In the genomic region with DNA sequence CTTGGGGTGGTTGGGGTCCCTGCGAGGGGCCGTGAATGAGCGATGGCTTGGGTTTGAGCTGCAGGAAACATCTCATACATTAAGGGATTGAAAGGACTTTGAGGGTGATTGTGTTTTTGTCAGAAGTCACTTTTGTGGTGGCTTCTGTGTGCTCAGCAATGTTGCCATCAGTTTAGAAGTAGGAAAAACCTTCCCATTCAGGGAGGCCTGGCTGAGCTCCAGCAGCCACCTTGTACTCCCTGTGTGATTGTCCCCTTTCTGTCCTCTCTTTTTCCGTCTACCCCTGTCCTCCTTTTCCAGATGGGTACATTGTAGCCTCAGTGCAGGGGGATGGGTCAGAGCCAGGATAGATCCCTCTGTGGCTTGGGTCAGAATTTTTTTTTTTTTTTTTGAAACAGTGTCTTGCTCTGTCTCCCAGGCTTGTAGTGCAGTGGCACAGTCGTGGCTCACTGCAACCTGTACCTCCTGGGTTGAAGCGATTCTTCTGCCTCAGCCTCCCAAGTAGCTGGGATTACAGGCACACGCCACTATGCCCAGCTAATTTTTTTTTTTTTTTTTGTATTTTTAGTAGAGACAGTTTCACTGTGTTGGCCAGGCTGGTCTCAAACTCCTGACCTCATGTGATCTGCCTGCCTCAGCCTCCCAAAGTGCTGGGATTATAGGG, we compare ENCODE assay signal across 8 cellular contexts. TPM values are rescaled to one million over a fixed set of nuclear protein-coding genes. Genes with fewer than 3 reads are reported as not detected.
DNase-seq lines count a peak whose midpoint lies in the region; ATAC-seq, FAIRE-seq and TF ChIP-seq lines count a peak whose summit lies in the region.
"Not testable (repeated sequence)": the region's sequence is repeated elsewhere in the genome, so short reads cannot be mapped to it uniquely, and the experiment has no call there.

No MANE protein-coding gene starts in this region.

- not testable (repeated sequence) for H3K23me2 ChIP-seq in H1 (ENCODE audit: low read depth, low read length)

- H3K27me3 ChIP-seq in CD4-positive, alpha-beta memory T cell (ENCODE audit: insufficient read depth, low read length); H1 (replicated peaks in 1 of 4; ENCODE audit: control insufficient read depth in 3 of 4, extremely low read depth in 1 of 4, insufficient read depth in 3 of 4, low read length in 3 of 4); neutrophil; subcutaneous abdominal adipose tissue (ENCODE audit: control insufficient read depth in 5 of 5, insufficient read depth in 4 of 5, low read length in 5 of 5): not testable (repeated sequence)

- H3K27ac ChIP-seq in CD4-positive, alpha-beta memory T cell (ENCODE audit: low read depth, low read length); H1 (ENCODE audit: low read depth, low read length); subcutaneous abdominal adipose tissue (ENCODE audit: low read depth, low read length): not testable (repeated sequence)
- peak overlapping the region; percentile 93 for H3K27ac ChIP-seq in neutrophil

- not testable (repeated sequence) for H3K14ac ChIP-seq in H1 (ENCODE audit: insufficient read length)

- H3K4me2 ChIP-seq in H1 (ENCODE audit: insufficient read depth in 1 of 2, low read depth in 2 of 2, low read length in 2 of 2), result peak overlapping the region; percentile 58 to 78; a peak in 3 of 4 replicates

- ATAC-seq in T-cell (replicated peaks in 1 of 4); activated naive CD8-positive, alpha-beta T cell treated with anti-CD3 and anti-CD28 coated beads, Interleukin-2, amount 10 ng/mL, durations not matched to agents 7 days and 5 days (ENCODE audit: low read depth): not testable (repeated sequence)

- TF ChIP-seq RAD21 in H1 (IDR thresholded peaks at IDR 0.05 in 1 of 2, conservative IDR thresholded peaks at IDR 0.05 in 1 of 2; ENCODE audit: low read depth in 2 of 2, low read length in 2 of 2), result not testable (repeated sequence)

- not testable (repeated sequence) for H2BK20ac ChIP-seq in H1 (ENCODE audit: low read length)

- peak overlapping the region in 1 of 4 experiments; percentile 76; a peak in 4 of 7 replicates for H3K9ac ChIP-seq in H1 (replicated peaks in 1 of 4; ENCODE audit: extremely low read depth in 1 of 4, low read depth in 3 of 4, low read length in 3 of 4)
- H3K9ac ChIP-seq in subcutaneous abdominal adipose tissue (ENCODE audit: low read length in 5 of 5), result peak overlapping the region in 4 of 5 donors; percentile 88 to 94 (median 92)

- H3K9me3 Mint-ChIP-seq in CD4-positive, alpha-beta memory T cell; T-cell; activated naive CD8-positive, alpha-beta T cell treated with anti-CD3 and anti-CD28 coated beads, Interleukin-2, amount 10 ng/mL, durations not matched to agents 7 days and 5 days; immature natural killer cell: not testable (repeated sequence)

- not testable (repeated sequence) for H4K20me1 ChIP-seq in H1 (replicated peaks in 1 of 2; ENCODE audit: control insufficient read depth in 1 of 2, insufficient read depth in 2 of 2, low read length in 2 of 2)

- not testable (repeated sequence) for H3K23ac ChIP-seq in H1 (ENCODE audit: insufficient read length)

- not testable (repeated sequence) for H4K5ac ChIP-seq in H1 (ENCODE audit: insufficient read length, low read depth, low read length)

- peak overlapping the region in 1 of 2 donors; percentile 64 for H3K4me3 ChIP-seq in CD4-positive, alpha-beta memory T cell (ENCODE audit: low read length in 2 of 2)
- peak overlapping the region; percentile 94; the same call in 1 of the 2 replicates for H3K4me3 ChIP-seq in Jurkat, Clone E6-1 (ENCODE audit: low read length)
- H3K4me3 ChIP-seq in H1 (ENCODE audit: extremely low read depth in 1 of 4, insufficient read depth in 2 of 4, low read depth in 3 of 4, low read length in 4 of 4) (peak overlapping the region; percentile 60 to 91 (median 82); a peak in 6 of 8 replicates), neutrophil (ENCODE audit: low read depth in 1 of 2, low read length in 1 of 2) (peak overlapping the region; percentile 80 to 100), subcutaneous abdominal adipose tissue (ENCODE audit: low read depth in 1 of 5, low read length in 5 of 5) (peak overlapping the region; percentile 92 to 98 (median 94))

- FAIRE-seq in H1 (lab: Jason Lieb, UNC), result not testable (repeated sequence)

- CTCF ChIA-PET in CD4-positive, alpha-beta memory T cell (lab: Charles Lee; ENCODE audit: partially characterized antibody), result interaction anchor here (0.6 to 1.0 kb wide), 4 partner anchors 27 to 102 kb away, joined by 3 to 4 read pairs (median 3); partner anchors contain the start of gene PTOV1
- CTCF ChIA-PET in T-cell (lab: Charles Lee) (interaction anchor here (0.7 kb wide), 2 partner anchors 53 to 228 kb away, joined by 3 to 4 read pairs; no protein-coding TSS in a partner anchor), H1 (lab: Charles Lee; ENCODE audit: partially characterized antibody) (interaction anchor here (0.6 to 1.8 kb wide), 7 partner anchors 10 to 273 kb away, joined by 3 to 5 read pairs (median 3); no protein-coding TSS in a partner anchor)

- H3K9me3 ChIP-seq in CD4-positive, alpha-beta memory T cell (ENCODE audit: control insufficient read depth in 1 of 2, low read length in 2 of 2); H1 (ENCODE audit: insufficient read depth in 2 of 2, low read depth in 1 of 2, low read length in 1 of 2); neutrophil; subcutaneous abdominal adipose tissue (ENCODE audit: control insufficient read depth in 5 of 5, low read length in 5 of 5): not testable (repeated sequence)

- H3K56ac ChIP-seq in H1 (replicated peaks; ENCODE audit: insufficient read length, low read depth, low read length), result not testable (repeated sequence)

- not testable (repeated sequence) for H2BK12ac ChIP-seq in H1 (ENCODE audit: low read depth, low read length)

- TF ChIP-seq POLR2A in H1 (IDR thresholded peaks at IDR 0.05; ENCODE audit: control extremely low read depth in 1 of 2, low read depth in 2 of 2, low read length in 2 of 2), result not testable (repeated sequence)

- not testable (repeated sequence) for H3K18ac ChIP-seq in H1 (ENCODE audit: extremely low read depth, low read length)

- not testable (repeated sequence) for H3K4ac ChIP-seq in H1 (replicated peaks; ENCODE audit: insufficient read length, low read depth, low read length)

- peaks cover 5 to 30% of the 10 kb centered on the region in 2 donors for H3K36me3 Mint-ChIP-seq in CD4-positive, alpha-beta memory T cell
- H3K36me3 Mint-ChIP-seq in T-cell; activated naive CD8-positive, alpha-beta T cell treated with anti-CD3 and anti-CD28 coated beads, Interleukin-2, amount 10 ng/mL, durations not matched to agents 7 days and 5 days; immature natural killer cell: not testable (repeated sequence)

- not testable (repeated sequence) for H2AFZ ChIP-seq in H1 (ENCODE audit: low read length)

- WGBS in H1 (ENCODE audit: extremely low coverage in 1 of 2, insufficient coverage in 1 of 2, insufficient read length in 1 of 2, insufficient replicate concordance in 2 of 2, low coverage in 1 of 2, low lambda C conversion rate in 2 of 2, missing lambda C conversion rate in 1 of 2), 2 experiments, result 71% methylated on average over 7 of the region's 7 CpGs; no CpG with 5 or more reads in 1 of the 2 experiments

- intact Hi-C loops in CD4-positive, alpha-beta memory T cell (cut with micrococcal nuclease), result loop anchor here (2.0 to 5.0 kb wide), 2 partner anchors 109 to 208 kb away; partner anchors contain the start of genes ATF5, NUP62, VRK3 and ZNF473

- H3K79me2 ChIP-seq in H1 (ENCODE audit: control insufficient read depth in 1 of 2, insufficient read depth in 2 of 2, low read length in 2 of 2), result peaks cover 0 to 30% of the 10 kb centered on the region in 2 experiments; a peak in 3 of 4 replicates

- POLR2A ChIA-PET in CD4-positive, alpha-beta memory T cell (lab: Charles Lee; ENCODE audit: partially characterized antibody), result interaction anchor here (1.6 to 4.3 kb wide), 4 partner anchors 10 to 71 kb away, joined by 5 to 46 read pairs (median 26); partner anchors contain the start of genes AKT1S1, PTOV1 and TBC1D17
- POLR2A ChIA-PET in T-cell (lab: Charles Lee) (interaction anchor here (0.7 to 0.8 kb wide), 3 partner anchors 32 to 488 kb away, joined by 3 to 5 read pairs (median 4); no protein-coding TSS in a partner anchor), H1 (lab: Charles Lee; ENCODE audit: partially characterized antibody) (interaction anchor here (0.6 to 2.1 kb wide), 17 partner anchors 9 to 615 kb away, joined by 3 to 19 read pairs (median 3); partner anchors contain the start of genes AKT1S1, PTOV1 and TBC1D17)
- POLR2A ChIA-PET in activated naive CD8-positive, alpha-beta T cell treated with anti-CD3 and anti-CD28 coated beads, Interleukin-2, amount 10 ng/mL, durations not matched to agents 7 days and 5 days (lab: Charles Lee), result interaction anchor here (0.6 to 2.6 kb wide), 5 partner anchors 11 to 103 kb away, joined by 3 to 23 read pairs (median 3); partner anchors contain the start of gene PTOV1

- peak overlapping the region; percentile 89 to 99 (median 99) for H3K4me3 Mint-ChIP-seq in CD4-positive, alpha-beta memory T cell
- H3K4me3 Mint-ChIP-seq in T-cell, result peak overlapping the region; percentile 98 to 99 (median 99)
- peak overlapping the region; percentile 97 for H3K4me3 Mint-ChIP-seq in activated naive CD8-positive, alpha-beta T cell treated with anti-CD3 and anti-CD28 coated beads, Interleukin-2, amount 10 ng/mL, durations not matched to agents 7 days and 5 days
- peak overlapping the region; percentile 96 to 99 (median 98) for H3K4me3 Mint-ChIP-seq in immature natural killer cell

- H3K36me3 ChIP-seq in CD4-positive, alpha-beta memory T cell (ENCODE audit: insufficient read depth, low read length), result peaks cover 18% of the 10 kb centered on the region
- H3K36me3 ChIP-seq in H1 (ENCODE audit: control insufficient read depth in 2 of 4, insufficient read depth in 4 of 4, low read length in 3 of 4), result peaks cover 0 to 13% (median 4%) of the 10 kb centered on the region in 4 experiments; a peak in 5 of 8 replicates
- H3K36me3 ChIP-seq in neutrophil, result peaks cover 28% of the 10 kb centered on the region
- H3K36me3 ChIP-seq in subcutaneous abdominal adipose tissue (ENCODE audit: control insufficient read depth in 5 of 5, insufficient read depth in 5 of 5, low read length in 5 of 5), result peaks cover 0 to 18% (median 17%) of the 10 kb centered on the region in 5 donors

- H2BK120ac ChIP-seq in H1 (replicated peaks; ENCODE audit: low read depth, low read length), result not testable (repeated sequence)

- H2AK5ac ChIP-seq in H1 (ENCODE audit: low read depth, low read length), result not testable (repeated sequence)

- peaks cover 11% of the 10 kb centered on the region for H3K79me1 ChIP-seq in H1 (ENCODE audit: low read depth, low read length)

- peaks cover 17 to 42% (median 29%) of the 10 kb centered on the region in 4 donors for H3K4me1 Mint-ChIP-seq in CD4-positive, alpha-beta memory T cell
- H3K4me1 Mint-ChIP-seq in T-cell (peaks cover 32 to 33% (median 33%) of the 10 kb centered on the region in 3 donors), immature natural killer cell (peaks cover 24 to 35% of the 10 kb centered on the region in 2 donors)
- H3K4me1 Mint-ChIP-seq in activated naive CD8-positive, alpha-beta T cell treated with anti-CD3 and anti-CD28 coated beads, Interleukin-2, amount 10 ng/mL, durations not matched to agents 7 days and 5 days, result peaks cover 18% of the 10 kb centered on the region

- H2BK5ac ChIP-seq in H1 (ENCODE audit: low read depth, low read length), result not testable (repeated sequence)

- not testable (repeated sequence) for H3K27me3 Mint-ChIP-seq in CD4-positive, alpha-beta memory T cell; T-cell; activated naive CD8-positive, alpha-beta T cell treated with anti-CD3 and anti-CD28 coated beads, Interleukin-2, amount 10 ng/mL, durations not matched to agents 7 days and 5 days
- peaks cover 14 to 20% (median 16%) of the 10 kb centered on the region in 3 donors for H3K27me3 Mint-ChIP-seq in immature natural killer cell (ENCODE audit: low read depth in 3 of 3)

- not testable (repeated sequence) for TF ChIP-seq EP300 in H1 (IDR thresholded peaks at IDR 0.05; ENCODE audit: borderline replicate concordance in 1 of 2, low read depth in 2 of 2, low read length in 2 of 2)

- not testable (repeated sequence) for H2BK15ac ChIP-seq in H1 (ENCODE audit: low read length)

- not testable (repeated sequence) for H4K91ac ChIP-seq in H1 (replicated peaks; ENCODE audit: insufficient read length, low read length)

- peaks cover 26% of the 10 kb centered on the region for H3K4me1 ChIP-seq in CD4-positive, alpha-beta memory T cell (ENCODE audit: insufficient read depth, low read length)
- not testable (repeated sequence) for H3K4me1 ChIP-seq in H1 (replicated peaks in 1 of 4; ENCODE audit: control insufficient read depth in 3 of 4, insufficient read depth in 4 of 4, low read length in 3 of 4)
- H3K4me1 ChIP-seq in neutrophil (ENCODE audit: control insufficient read depth in 1 of 2, insufficient read depth in 1 of 2, low read depth in 1 of 2, low read length in 1 of 2) (peaks cover 17 to 29% of the 10 kb centered on the region in 2 experiments), subcutaneous abdominal adipose tissue (ENCODE audit: control insufficient read depth in 5 of 5, insufficient read depth in 5 of 5, low read length in 5 of 5) (peaks cover 2 to 27% (median 22%) of the 10 kb centered on the region in 5 donors)

- peak overlapping the region in 6 of 7 donors; percentile 84 to 100 (median 99) for H3K27ac Mint-ChIP-seq in CD4-positive, alpha-beta memory T cell
- H3K27ac Mint-ChIP-seq in T-cell (peak overlapping the region; percentile 73 to 82), immature natural killer cell (peak overlapping the region; percentile 83 to 100 (median 94))
- H3K27ac Mint-ChIP-seq in activated naive CD8-positive, alpha-beta T cell treated with anti-CD3 and anti-CD28 coated beads, Interleukin-2, amount 10 ng/mL, durations not matched to agents 7 days and 5 days, result peak overlapping the region; percentile 99

- not testable (repeated sequence) for TF ChIP-seq CTCF in H1 (IDR thresholded peaks at IDR 0.05; ENCODE audit: control extremely low read depth in 1 of 3, insufficient read depth in 1 of 3, low read depth in 1 of 3, low read length in 3 of 3); neutrophil (IDR thresholded peaks at IDR 0.05)

- not testable (repeated sequence) for DNase-seq in CD4-positive, alpha-beta memory T cell; Jurkat, Clone E6-1 (ENCODE audit: low read depth, low spot score); T-cell; activated naive CD8-positive, alpha-beta T cell treated with anti-CD3 and anti-CD28 coated beads, Interleukin-2, amount 10 ng/mL, durations not matched to agents 7 days and 5 days; H1 (ENCODE audit: low read depth in 1 of 2, low spot score in 2 of 2); immature natural killer cell

- H4K8ac ChIP-seq in H1 (ENCODE audit: extremely low read depth, insufficient read depth, low read length), result peak overlapping the region; percentile 4; the same call in 1 of the 2 replicates

RNA-seq across cellular contexts. Expression of gene MED25, which starts 1.5 kb away (rescaled TPM):
- 10 to 100 TPM; 41.8 to 48.8 TPM for total RNA-seq in CD4-positive, alpha-beta memory T cell
- 10 to 100 TPM; 10.7 to 22.9 TPM for polyA plus RNA-seq in CD4-positive, alpha-beta memory T cell
- 38.1 TPM for polyA plus RNA-seq in Jurkat, Clone E6-1 (2012; ENCODE audit: insufficient read depth, insufficient read length)
- 10 to 100 TPM; 46.0 to 64.1 (median 57.6) TPM for total RNA-seq in T-cell
- 10 to 100 TPM; 60.4 to 66.3 TPM for total RNA-seq in activated naive CD8-positive, alpha-beta T cell treated with anti-CD3 and anti-CD28 coated beads, Interleukin-2, amount 10 ng/mL, durations not matched to agents 7 days and 5 days
- total RNA-seq in H1 (2021; fragmentation: NEBNext Ultra II Directional; extraction: Animal tissue kit (Norgen Biotek cat#: 25700)), result 71.4 and 73.9 TPM in 2 replicates
- 21.6 and 40.4 TPM in 2 replicates for polyA plus RNA-seq in H1 (2011; rRNA removed)
- 21.8 TPM for polyA plus RNA-seq in H1 (2011; cell fraction: cytosol; rRNA removed)
- polyA plus RNA-seq in H1 (2011; cell fraction: nucleus; rRNA removed), result 81.4 TPM
- 52.6 to 80.3 TPM (median 65.6 TPM) in 4 replicates for polyA plus RNA-seq in H1 (2012, experiment 1 of 2)
- 50.2 TPM for polyA plus RNA-seq in H1 (2012, experiment 2 of 2)
- polyA plus RNA-seq in H1 (2013, experiment 1 of 2), result 42.3 TPM
- polyA plus RNA-seq in H1 (2013, experiment 2 of 2), result 40.4 TPM
- polyA minus RNA-seq in H1 (2011; rRNA and poly(A)+ RNA removed), result 28.0 and 50.4 TPM in 2 replicates
- 34.3 TPM for polyA minus RNA-seq in H1 (2011; cell fraction: cytosol; rRNA and poly(A)+ RNA removed)
- polyA minus RNA-seq in H1 (2011; cell fraction: nucleus; rRNA and poly(A)+ RNA removed), result 41.3 TPM
- polyA plus RNA-seq in immature natural killer cell, result 10 to 100 TPM in 2 of 3 donors, 1 to 10 TPM in 1; 5.0 to 30.4 (median 13.9) TPM

RNA-seq across cellular contexts. Expression of gene FUZ, which starts 6.5 kb away (rescaled TPM):
- 10 to 100 TPM; 22.4 to 24.1 TPM for total RNA-seq in CD4-positive, alpha-beta memory T cell
- 1 to 10 TPM; 4.9 to 7.4 TPM for polyA plus RNA-seq in CD4-positive, alpha-beta memory T cell
- 59.5 TPM for polyA plus RNA-seq in Jurkat, Clone E6-1 (2012; ENCODE audit: insufficient read depth, insufficient read length)
- 10 to 100 TPM; 12.8 to 31.2 (median 23.7) TPM for total RNA-seq in T-cell
- 10 to 100 TPM; 30.0 to 31.3 TPM for total RNA-seq in activated naive CD8-positive, alpha-beta T cell treated with anti-CD3 and anti-CD28 coated beads, Interleukin-2, amount 10 ng/mL, durations not matched to agents 7 days and 5 days
- 33.9 and 34.1 TPM in 2 replicates for total RNA-seq in H1 (2021; fragmentation: NEBNext Ultra II Directional; extraction: Animal tissue kit (Norgen Biotek cat#: 25700))
- 28.4 and 43.8 TPM in 2 replicates for polyA plus RNA-seq in H1 (2011; rRNA removed)
- 43.8 TPM for polyA plus RNA-seq in H1 (2011; cell fraction: cytosol; rRNA removed)
- 52.1 TPM for polyA plus RNA-seq in H1 (2011; cell fraction: nucleus; rRNA removed)
- 32.0 to 45.8 TPM (median 39.3 TPM) in 4 replicates for polyA plus RNA-seq in H1 (2012, experiment 1 of 2)
- polyA plus RNA-seq in H1 (2012, experiment 2 of 2), result 54.2 TPM
- 17.6 TPM for polyA plus RNA-seq in H1 (2013, experiment 1 of 2)
- polyA plus RNA-seq in H1 (2013, experiment 2 of 2), result 17.2 TPM
- polyA minus RNA-seq in H1 (2011; rRNA and poly(A)+ RNA removed), result 13.3 and 17.7 TPM in 2 replicates
- 18.9 TPM for polyA minus RNA-seq in H1 (2011; cell fraction: cytosol; rRNA and poly(A)+ RNA removed)
- polyA minus RNA-seq in H1 (2011; cell fraction: nucleus; rRNA and poly(A)+ RNA removed), result 19.4 TPM
- 10 to 100 TPM in 1 of 3 donors, 1 to 10 TPM in 2; 7.3 to 12.0 (median 8.2) TPM for polyA plus RNA-seq in immature natural killer cell

RNA-seq across cellular contexts. Expression of gene PTOV1, which starts 31.4 kb away (rescaled TPM):
- total RNA-seq in CD4-positive, alpha-beta memory T cell, result 100 to 1,000 TPM; 150 to 156 TPM
- polyA plus RNA-seq in CD4-positive, alpha-beta memory T cell, result 10 to 100 TPM; 40.7 to 57.9 TPM
- 232 TPM for polyA plus RNA-seq in Jurkat, Clone E6-1 (2012; ENCODE audit: insufficient read depth, insufficient read length)
- total RNA-seq in T-cell, result 100 to 1,000 TPM; 149 to 165 (median 156) TPM
- total RNA-seq in activated naive CD8-positive, alpha-beta T cell treated with anti-CD3 and anti-CD28 coated beads, Interleukin-2, amount 10 ng/mL, durations not matched to agents 7 days and 5 days, result 100 to 1,000 TPM in 1 of 2 experiments, 10 to 100 TPM in 1; 99.7 to 102 TPM
- total RNA-seq in H1 (2021; fragmentation: NEBNext Ultra II Directional; extraction: Animal tissue kit (Norgen Biotek cat#: 25700)), result 251 and 261 TPM in 2 replicates
- 147 and 213 TPM in 2 replicates for polyA plus RNA-seq in H1 (2011; rRNA removed)
- 136 TPM for polyA plus RNA-seq in H1 (2011; cell fraction: cytosol; rRNA removed)
- 397 TPM for polyA plus RNA-seq in H1 (2011; cell fraction: nucleus; rRNA removed)
- polyA plus RNA-seq in H1 (2012, experiment 1 of 2), result 183 to 286 TPM (median 253 TPM) in 4 replicates
- polyA plus RNA-seq in H1 (2012, experiment 2 of 2), result 215 TPM
- polyA plus RNA-seq in H1 (2013, experiment 1 of 2), result 166 TPM
- 157 TPM for polyA plus RNA-seq in H1 (2013, experiment 2 of 2)
- polyA minus RNA-seq in H1 (2011; rRNA and poly(A)+ RNA removed), result 82.9 and 117 TPM in 2 replicates
- polyA minus RNA-seq in H1 (2011; cell fraction: cytosol; rRNA and poly(A)+ RNA removed), result 124 TPM
- 139 TPM for polyA minus RNA-seq in H1 (2011; cell fraction: nucleus; rRNA and poly(A)+ RNA removed)
- 10 to 100 TPM; 32.0 to 59.7 (median 41.4) TPM for polyA plus RNA-seq in immature natural killer cell

RNA-seq across cellular contexts. Expression of gene PNKP, which starts 47.8 kb away (rescaled TPM):
- total RNA-seq in CD4-positive, alpha-beta memory T cell, result 100 to 1,000 TPM; 171 to 192 TPM
- polyA plus RNA-seq in CD4-positive, alpha-beta memory T cell, result 10 to 100 TPM; 28.9 to 33.9 TPM
- 75.9 TPM for polyA plus RNA-seq in Jurkat, Clone E6-1 (2012; ENCODE audit: insufficient read depth, insufficient read length)
- 100 to 1,000 TPM; 129 to 209 (median 193) TPM for total RNA-seq in T-cell
- total RNA-seq in activated naive CD8-positive, alpha-beta T cell treated with anti-CD3 and anti-CD28 coated beads, Interleukin-2, amount 10 ng/mL, durations not matched to agents 7 days and 5 days, result 100 to 1,000 TPM; 144 to 160 TPM
- total RNA-seq in H1 (2021; fragmentation: NEBNext Ultra II Directional; extraction: Animal tissue kit (Norgen Biotek cat#: 25700)), result 105 TPM in 2 replicates
- polyA plus RNA-seq in H1 (2011; rRNA removed) (45.8 and 66.5 TPM in 2 replicates), immature natural killer cell (10 to 100 TPM; 36.4 to 55.1 (median 41.4) TPM)
- 56.6 TPM for polyA plus RNA-seq in H1 (2011; cell fraction: cytosol; rRNA removed)
- polyA plus RNA-seq in H1 (2011; cell fraction: nucleus; rRNA removed), result 225 TPM
- 84.3 to 106 TPM (median 94.0 TPM) in 4 replicates for polyA plus RNA-seq in H1 (2012, experiment 1 of 2)
- 90.6 TPM for polyA plus RNA-seq in H1 (2012, experiment 2 of 2)
- 71.9 TPM for polyA plus RNA-seq in H1 (2013, experiment 1 of 2)
- 66.3 TPM for polyA plus RNA-seq in H1 (2013, experiment 2 of 2)
- 21.4 and 26.5 TPM in 2 replicates for polyA minus RNA-seq in H1 (2011; rRNA and poly(A)+ RNA removed)
- 42.9 TPM for polyA minus RNA-seq in H1 (2011; cell fraction: cytosol; rRNA and poly(A)+ RNA removed)
- 80.3 TPM for polyA minus RNA-seq in H1 (2011; cell fraction: nucleus; rRNA and poly(A)+ RNA removed)

RNA-seq across cellular contexts. Expression of gene AP2A1, which starts 52.8 kb away (rescaled TPM):
- total RNA-seq in CD4-positive, alpha-beta memory T cell, result 10 to 100 TPM; 55.5 to 56.2 TPM
- polyA plus RNA-seq in CD4-positive, alpha-beta memory T cell, result 1 to 10 TPM; 2.6 to 9.5 TPM
- 57.9 TPM for polyA plus RNA-seq in Jurkat, Clone E6-1 (2012; ENCODE audit: insufficient read depth, insufficient read length)
- total RNA-seq in T-cell, result 10 to 100 TPM; 49.6 to 64.8 (median 62.2) TPM
- 10 to 100 TPM; 81.6 to 87.7 TPM for total RNA-seq in activated naive CD8-positive, alpha-beta T cell treated with anti-CD3 and anti-CD28 coated beads, Interleukin-2, amount 10 ng/mL, durations not matched to agents 7 days and 5 days
- 105 and 109 TPM in 2 replicates for total RNA-seq in H1 (2021; fragmentation: NEBNext Ultra II Directional; extraction: Animal tissue kit (Norgen Biotek cat#: 25700))
- polyA plus RNA-seq in H1 (2011; rRNA removed) (106 and 157 TPM in 2 replicates), immature natural killer cell (10 to 100 TPM in 2 of 3 donors, 1 to 10 TPM in 1; 6.4 to 27.7 (median 11.6) TPM)
- 101 TPM for polyA plus RNA-seq in H1 (2011; cell fraction: cytosol; rRNA removed)
- 148 TPM for polyA plus RNA-seq in H1 (2011; cell fraction: nucleus; rRNA removed)
- polyA plus RNA-seq in H1 (2012, experiment 1 of 2), result 64.9 to 109 TPM (median 104 TPM) in 4 replicates
- polyA plus RNA-seq in H1 (2012, experiment 2 of 2), result 114 TPM
- polyA plus RNA-seq in H1 (2013, experiment 1 of 2), result 58.6 TPM
- 55.8 TPM for polyA plus RNA-seq in H1 (2013, experiment 2 of 2)
- 103 and 108 TPM in 2 replicates for polyA minus RNA-seq in H1 (2011; rRNA and poly(A)+ RNA removed)
- polyA minus RNA-seq in H1 (2011; cell fraction: cytosol; rRNA and poly(A)+ RNA removed), result 101 TPM
- 76.4 TPM for polyA minus RNA-seq in H1 (2011; cell fraction: nucleus; rRNA and poly(A)+ RNA removed)
